ENCODE assay signal across 10 cellular contexts in genomic region chr4:147863111-147863747, GRCh38.
DNase-seq lines count a peak whose midpoint lies in the region; ATAC-seq, FAIRE-seq and TF ChIP-seq lines count a peak whose summit lies in the region.
"Had no signal": no experiment of that assay in that cellular context is flagged by ENCODE, and none has a peak within 500 bp of the region (broad histone marks: within the 10 kb centered on the region; RNA-seq: fewer than 3 reads in every experiment).

No MANE protein-coding gene starts in this region.

- TF ChIP-seq CTCF in GM23338 (conservative IDR thresholded peaks at IDR 0.05; ENCODE audit: low read depth in 2 of 2) (no peak), OCI-LY3 (IDR thresholded peaks at IDR 0.05; ENCODE audit: low read depth, low read length) (peak; percentile 38), osteocyte (IDR thresholded peaks at IDR 0.05) (peak; percentile 20), ovary (IDR thresholded peaks at IDR 0.05) (peak in 1 of 3 donors; percentile 16), colonic mucosa (IDR thresholded peaks at IDR 0.05) (no peak)

- H3K9me3 Mint-ChIP-seq in GM23338 (peaks cover 6% of the 10 kb centered on the region), osteocyte (ENCODE audit: unreplicated experiment) (no peaks in the 10 kb centered on the region)
- H3K9me3 Mint-ChIP-seq in stimulated activated memory B cell treated with anti-CD40 and anti-IgM and Interleukin-4, amounts not matched to agents 10 μg/mL and 1 μg/mL and 100 μg/mL, for 72 hours: no peaks in the 10 kb centered on the region

- no peak overlapping the region for H2AFZ ChIP-seq in GM23338
- H2AFZ ChIP-seq in OCI-LY3 (ENCODE audit: low read depth, low read length): no peak overlapping the region

- ATAC-seq in GM23338 (no peak), HG02642 (IDR thresholded peaks at IDR 0.05; ENCODE audit: poor library complexity, unreplicated experiment) (no peak)
- no peak for ATAC-seq in stimulated activated memory B cell treated with anti-CD40 and anti-IgM and Interleukin-4, amounts not matched to agents 10 μg/mL and 1 μg/mL and 100 μg/mL, for 72 hours

- H4K20me1 ChIP-seq in GM23338 (replicated peaks; ENCODE audit: insufficient read depth) (no peaks in the 10 kb centered on the region), OCI-LY3 (ENCODE audit: insufficient read depth, low read length) (no peaks in the 10 kb centered on the region)

- no peak overlapping the region for H3K4me3 Mint-ChIP-seq in GM23338
- H3K4me3 Mint-ChIP-seq in osteocyte (ENCODE audit: unreplicated experiment): no peak overlapping the region
- H3K4me3 Mint-ChIP-seq in stimulated activated memory B cell treated with anti-CD40 and anti-IgM and Interleukin-4, amounts not matched to agents 10 μg/mL and 1 μg/mL and 100 μg/mL, for 72 hours: no peak overlapping the region

- H3K4me1 ChIP-seq in GM23338 (ENCODE audit: insufficient read depth) (peaks cover 28% of the 10 kb centered on the region), OCI-LY3 (ENCODE audit: low read length) (peaks cover 10% of the 10 kb centered on the region), ovary (ENCODE audit: insufficient read depth) (peaks cover 20% of the 10 kb centered on the region), colonic mucosa (no peaks in the 10 kb centered on the region)

- no peaks in the 10 kb centered on the region for H3F3A ChIP-seq in GM23338 (replicated peaks; ENCODE audit: low read depth)

- H3K9me3 ChIP-seq in OCI-LY3 (ENCODE audit: insufficient read depth, low read length): no peaks in the 10 kb centered on the region
- H3K9me3 ChIP-seq in ovary: no peaks in the 10 kb centered on the region
- no peaks in the 10 kb centered on the region for H3K9me3 ChIP-seq in colonic mucosa

- H3K27ac Mint-ChIP-seq in GM23338 (no peak overlapping the region), osteocyte (ENCODE audit: unreplicated experiment) (peak overlapping the region; percentile 47)
- H3K27ac Mint-ChIP-seq in stimulated activated memory B cell treated with anti-CD40 and anti-IgM and Interleukin-4, amounts not matched to agents 10 μg/mL and 1 μg/mL and 100 μg/mL, for 72 hours: no peak overlapping the region

- H3K27ac ChIP-seq in GM23338 (ENCODE audit: low read depth) (no peak overlapping the region), OCI-LY3 (ENCODE audit: low read length) (no peak overlapping the region), ovary (peak overlapping the region in 1 of 2 donors; percentile 14), colonic mucosa (no peak overlapping the region)

- H3K4me1 Mint-ChIP-seq in GM23338: peaks cover 41% of the 10 kb centered on the region
- H3K4me1 Mint-ChIP-seq in osteocyte (ENCODE audit: unreplicated experiment): peaks cover 69% of the 10 kb centered on the region
- H3K4me1 Mint-ChIP-seq in stimulated activated memory B cell treated with anti-CD40 and anti-IgM and Interleukin-4, amounts not matched to agents 10 μg/mL and 1 μg/mL and 100 μg/mL, for 72 hours: no peaks in the 10 kb centered on the region

- TF ChIP-seq POLR2A in ovary (IDR thresholded peaks at IDR 0.05): no peak

- H3K27me3 Mint-ChIP-seq in GM23338 (ENCODE audit: insufficient read depth, low read depth, poor library complexity) (peaks cover 3% of the 10 kb centered on the region), osteocyte (ENCODE audit: unreplicated experiment) (no peaks in the 10 kb centered on the region)
- H3K27me3 Mint-ChIP-seq in stimulated activated memory B cell treated with anti-CD40 and anti-IgM and Interleukin-4, amounts not matched to agents 10 μg/mL and 1 μg/mL and 100 μg/mL, for 72 hours: no peaks in the 10 kb centered on the region

- DNase-seq in GM18507 (ENCODE audit: extremely low spot score, insufficient read length, low read depth) (no peak), GM23338 (ENCODE audit: low spot score) (no peak), osteocyte (ENCODE audit: extremely low spot score, unreplicated experiment) (no peak), ovary (no peak), colonic mucosa (no peak)
- DNase-seq: activated gamma-delta T cell, left ventricle myocardium superior had no signal

- H3K79me2 ChIP-seq in GM23338 (replicated peaks; ENCODE audit: insufficient read depth) (no peaks in the 10 kb centered on the region), OCI-LY3 (ENCODE audit: low read length) (no peaks in the 10 kb centered on the region)

- H3K9ac ChIP-seq in OCI-LY3 (ENCODE audit: low read length): no peak overlapping the region
- H3K9ac ChIP-seq in colonic mucosa (ENCODE audit: low read depth in 2 of 2, low read length in 2 of 2): no peak overlapping the region

- H3K27me3 ChIP-seq in GM23338 (ENCODE audit: insufficient read depth) (no peaks in the 10 kb centered on the region), OCI-LY3 (ENCODE audit: low read depth, low read length) (no peaks in the 10 kb centered on the region), ovary (no peaks in the 10 kb centered on the region), colonic mucosa (no peaks in the 10 kb centered on the region)

- intact Hi-C loops in ovary (cut with DNase I): loop anchor here in 2 of 4 donors (5.0 kb wide), 2 partner anchors 36 to 146 kb away; no protein-coding TSS in a partner anchor
- intact Hi-C loops in colonic mucosa (cut with DNase I): loop anchor here (10.0 kb wide), 1 partner anchor 248 kb away; the partner anchor contains the start of gene TMEM184C

- H3K4me3 ChIP-seq in GM23338: no peak overlapping the region
- no peak overlapping the region for H3K4me3 ChIP-seq in OCI-LY3 (ENCODE audit: low read length)
- H3K4me3 ChIP-seq in ovary: no peak overlapping the region
- H3K4me3 ChIP-seq in colonic mucosa: no peak overlapping the region

- FAIRE-seq in GM18507 (lab: Jason Lieb, UNC): peak; percentile 47

- WGBS in ovary, 3 donors: 18 to 22% (median 20%) methylated on average over 3 of the region's 3 CpGs

- H3K36me3 Mint-ChIP-seq in GM23338 (ENCODE audit: low read depth): peaks cover 23% of the 10 kb centered on the region
- H3K36me3 Mint-ChIP-seq in osteocyte (ENCODE audit: unreplicated experiment): peaks cover 50% of the 10 kb centered on the region
- no peaks in the 10 kb centered on the region for H3K36me3 Mint-ChIP-seq in stimulated activated memory B cell treated with anti-CD40 and anti-IgM and Interleukin-4, amounts not matched to agents 10 μg/mL and 1 μg/mL and 100 μg/mL, for 72 hours

- H3K36me3 ChIP-seq in GM23338 (ENCODE audit: insufficient read depth): no peaks in the 10 kb centered on the region
- no peaks in the 10 kb centered on the region for H3K36me3 ChIP-seq in OCI-LY3 (replicated peaks; ENCODE audit: low read depth, low read length)
- no peaks in the 10 kb centered on the region for H3K36me3 ChIP-seq in ovary
- H3K36me3 ChIP-seq in colonic mucosa: no peaks in the 10 kb centered on the region

- H3K4me2 ChIP-seq in GM23338 (peak overlapping the region; percentile 56; the same call in 1 of the 2 replicates), OCI-LY3 (ENCODE audit: low read length) (peak overlapping the region; percentile 18)

- no peaks in the 10 kb centered on the region for H3K9me2 ChIP-seq in GM23338 (ENCODE audit: insufficient read depth)

- no peak for TF ChIP-seq EP300 in ovary (IDR thresholded peaks at IDR 0.05)

TF ChIP-seq in GM23338, 12 proteins besides CTCF, POLR2A, EP300 and RAD21:
- TF ChIP-seq POLR2AphosphoS5 (IDR thresholded peaks at IDR 0.05; ENCODE audit: low read depth) (no peak), ETS1 (IDR thresholded peaks at IDR 0.05) (no peak), JUNB (IDR thresholded peaks at IDR 0.05; ENCODE audit: unreplicated experiment) (no peak), CREB1 (CRISPR knock-in tag; IDR thresholded peaks at IDR 0.05; ENCODE audit: low read depth) (no peak), EZH2 (IDR thresholded peaks at IDR 0.05; ENCODE audit: low read depth, unreplicated experiment) (no peak), STAT1 (IDR thresholded peaks at IDR 0.05; ENCODE audit: unreplicated experiment) (no peak), ZNF331 (CRISPR knock-in tag; IDR thresholded peaks at IDR 0.05; ENCODE audit: low read depth) (no peak)

Comparison
In these comparisons a context has a peak if more than half of its experiments do, and no peak if none do; other contexts are left out.
1. CTCF ChIP-seq: peak in OCI-LY3 (single experiment) and osteocyte (single experiment); none in GM23338 (0 of 2) and colonic mucosa (single experiment).